18 cellular contexts compared by ENCODE assay signal in the genomic region with DNA sequence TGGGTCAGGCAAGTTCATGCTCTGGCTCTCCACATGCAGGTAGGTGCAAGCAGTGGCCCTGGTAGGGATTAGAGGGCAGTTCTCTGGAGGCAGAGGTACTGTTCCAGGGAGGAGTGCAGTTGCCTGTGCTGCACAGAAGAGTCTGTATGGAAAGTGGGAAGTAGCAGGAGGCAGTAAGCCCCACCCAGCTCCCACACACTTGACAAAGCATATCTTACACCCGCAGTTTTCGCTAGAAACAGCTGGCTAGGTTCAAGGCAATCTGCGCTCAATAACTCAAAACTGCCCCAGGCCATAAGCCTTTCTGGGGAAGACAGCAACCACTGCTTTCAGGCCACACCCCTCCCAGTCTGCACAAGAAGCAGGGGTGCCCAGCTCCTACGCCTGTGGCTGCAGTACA. TPM values are rescaled to one million over a fixed set of nuclear protein-coding genes. Genes with fewer than 3 reads are reported as not detected.
A peak's percentile ranks its signal among the peaks of the same experiment; 100 is the strongest.
DNase-seq lines count a peak whose midpoint lies in the region; ATAC-seq and TF ChIP-seq lines count a peak whose summit lies in the region.
"Had no signal": no experiment of that assay in that cellular context is flagged by ENCODE, and none has a peak within 500 bp of the region (broad histone marks: within the 10 kb centered on the region; RNA-seq: fewer than 3 reads in every experiment).

No MANE protein-coding gene starts in this region.

- no peak for TF ChIP-seq EP300 in SK-N-SH (IDR thresholded peaks at IDR 0.05; ENCODE audit: borderline replicate concordance in 1 of 2, low read depth in 1 of 2, low read length in 1 of 2)

- no peaks in the 10 kb centered on the region for H3F3A ChIP-seq in SK-N-SH (replicated peaks; ENCODE audit: insufficient read depth)

- no peaks in the 10 kb centered on the region for H3K9me2 ChIP-seq in SK-N-SH

- intact Hi-C loops in dendritic cell treated with granulocyte-macrophage colony-stimulating factor and Interleukin-4, amounts not matched to agents 40 ng/mL and 50 ng/mL, for 4 days (cut with micrococcal nuclease), result no loop called here

- no peaks in the 10 kb centered on the region for H3K27me3 Mint-ChIP-seq in dendritic cell treated with granulocyte-macrophage colony-stimulating factor and Interleukin-4, amounts not matched to agents 40 ng/mL and 50 ng/mL, for 4 days

- H2AFZ ChIP-seq in SK-N-SH (ENCODE audit: low read depth) (no peak overlapping the region), trophoblast cell (ENCODE audit: insufficient read depth, low read length, poor library complexity) (no peak overlapping the region)

- no peak overlapping the region for H3K14ac ChIP-seq in trophoblast cell (ENCODE audit: low read length)

- H2AK5ac ChIP-seq in trophoblast cell (ENCODE audit: low read length), result no peak overlapping the region

- no peak for TF ChIP-seq CTCF in SK-N-SH (IDR thresholded peaks at IDR 0.05)

- peak overlapping the region; percentile 64 for H4K91ac ChIP-seq in trophoblast cell (ENCODE audit: low read depth, low read length)

- H3K27ac Mint-ChIP-seq in dendritic cell treated with granulocyte-macrophage colony-stimulating factor and Interleukin-4, amounts not matched to agents 40 ng/mL and 50 ng/mL, for 4 days, result peak overlapping the region; percentile 95

- H3K4me1 ChIP-seq in SK-N-SH (ENCODE audit: control insufficient read depth in 1 of 2, insufficient read depth in 2 of 2, low read depth in 1 of 2, low read length in 1 of 2), result peaks cover 0 to 10% of the 10 kb centered on the region in 2 experiments; a peak in 1 of 4 replicates
- peaks cover 11% of the 10 kb centered on the region for H3K4me1 ChIP-seq in NT2/D1 (ENCODE audit: insufficient read depth, insufficient read length)
- peaks cover 16% of the 10 kb centered on the region in 2 experiments for H3K4me1 ChIP-seq in trophoblast cell (ENCODE audit: control insufficient read depth in 1 of 2, insufficient read depth in 2 of 2, low read length in 2 of 2)
- H3K4me1 ChIP-seq: A549, ascending aorta, vagina had no signal

- H3K79me2 ChIP-seq in SK-N-SH (ENCODE audit: insufficient read depth), result no peaks in the 10 kb centered on the region
- H3K79me2 ChIP-seq in trophoblast cell (ENCODE audit: control insufficient read depth, insufficient read depth, low read length, poor library complexity), result peaks cover 2% of the 10 kb centered on the region

- ATAC-seq in SK-N-SH treated with all-trans-retinoic acid at 6 μM for 48 hours (no peak), GM18907 (IDR thresholded peaks at IDR 0.05; ENCODE audit: unreplicated experiment) (no peak)
- ATAC-seq: A549 had no signal

- no peak overlapping the region for H4K8ac ChIP-seq in trophoblast cell (ENCODE audit: low read depth, low read length)

- peak; percentile 9 for DNase-seq in SK-N-SH
- DNase-seq in NT2/D1 (ENCODE audit: low read depth, low spot score), result no peak
- DNase-seq in trophoblast cell, result peak; percentile 37 to 77
- DNase-seq in activated CD4-positive, alpha-beta T cell treated with anti-CD3 and anti-CD28 coated beads, Interleukin-2, amount 50 U/mL, for 1 hour, result no peak
- no peak for DNase-seq in NCI-H187 (lab: John Stamatoyannopoulos, UW)
- DNase-seq: activated CD8-positive, alpha-beta memory T cell treated with anti-CD3 and anti-CD28 coated beads for 24 hours; activated effector memory CD4-positive, alpha-beta T cell treated with anti-CD3 and anti-CD28 coated beads, Interleukin-2, amount 50 U/mL, for 16 hours; Caco-2; IMR-90; NCI-H1694 treated with DMSO at 0.1 percent for 48 hours; small intestine; stimulated activated naive CD4-positive, alpha-beta T cell treated with Interleukin-2 at 50 U/mL for 16 hours had no signal

- H2BK120ac ChIP-seq in trophoblast cell (ENCODE audit: insufficient read depth, low read length, poor library complexity), result no peak overlapping the region

- H3K4me1 Mint-ChIP-seq in dendritic cell treated with granulocyte-macrophage colony-stimulating factor and Interleukin-4, amounts not matched to agents 40 ng/mL and 50 ng/mL, for 4 days (ENCODE audit: low read depth), result peaks cover 43% of the 10 kb centered on the region

- CTCF ChIA-PET in SK-N-SH (lab: Yijun Ruan, JAX), result interaction anchor here (0.9 kb wide), 1 partner anchor 90 kb away, joined by 3 read pairs; no protein-coding TSS in a partner anchor

- H3K4me3 Mint-ChIP-seq in dendritic cell treated with granulocyte-macrophage colony-stimulating factor and Interleukin-4, amounts not matched to agents 40 ng/mL and 50 ng/mL, for 4 days, result peak overlapping the region; percentile 55

- POLR2A ChIA-PET in SK-N-SH (lab: Yijun Ruan, JAX), result no interaction called here

- H3K36me3 Mint-ChIP-seq in dendritic cell treated with granulocyte-macrophage colony-stimulating factor and Interleukin-4, amounts not matched to agents 40 ng/mL and 50 ng/mL, for 4 days (ENCODE audit: low read depth), result peaks cover 14% of the 10 kb centered on the region

- H3K9me3 Mint-ChIP-seq in dendritic cell treated with granulocyte-macrophage colony-stimulating factor and Interleukin-4, amounts not matched to agents 40 ng/mL and 50 ng/mL, for 4 days, result peaks cover 30% of the 10 kb centered on the region

- 59% methylated on average over 4 of the region's 4 CpGs for WGBS in SK-N-SH (ENCODE audit: low lambda C conversion rate)
- WGBS in trophoblast cell (ENCODE audit: extremely low coverage, insufficient coverage, insufficient read length), result no CpG with 5 or more reads among the region's 4 CpGs

- H3K9ac ChIP-seq in SK-N-SH (no peak overlapping the region), NT2/D1 (ENCODE audit: insufficient read length, low read depth) (peak overlapping the region; percentile 13), trophoblast cell (ENCODE audit: low read length) (no peak overlapping the region)

- H3K18ac ChIP-seq in trophoblast cell (ENCODE audit: low read length), result no peak overlapping the region

- H3K4ac ChIP-seq in trophoblast cell (ENCODE audit: low read depth, low read length), result no peak overlapping the region

- H3K4me3 ChIP-seq in SK-N-SH (ENCODE audit: low read depth in 2 of 2, low read length in 1 of 2) (no peak overlapping the region), NT2/D1 (ENCODE audit: insufficient read length, low read depth) (no peak overlapping the region), trophoblast cell (ENCODE audit: low read depth, low read length) (no peak overlapping the region)
- H3K4me3 ChIP-seq: A549, ascending aorta, vagina had no signal

- peak overlapping the region; percentile 7 for H2BK12ac ChIP-seq in trophoblast cell (ENCODE audit: low read length)

- no peak overlapping the region for H4K12ac ChIP-seq in trophoblast cell (ENCODE audit: low read depth, low read length)

- no peak overlapping the region for H3K27ac ChIP-seq in SK-N-SH (ENCODE audit: low read depth in 2 of 2, low read length in 1 of 2)
- no peak overlapping the region for H3K27ac ChIP-seq in trophoblast cell (ENCODE audit: low read depth, low read length)
- H3K27ac ChIP-seq: A549, ascending aorta, vagina had no signal

- H3K36me3 ChIP-seq in SK-N-SH (replicated peaks in 1 of 2; ENCODE audit: control insufficient read depth in 1 of 2, insufficient read depth in 2 of 2, low read length in 1 of 2) (no peaks in the 10 kb centered on the region), NT2/D1 (ENCODE audit: insufficient read depth, insufficient read length, low read length) (no peaks in the 10 kb centered on the region), trophoblast cell (ENCODE audit: control insufficient read depth in 1 of 2, insufficient read depth in 2 of 2, low read length in 2 of 2) (no peaks in the 10 kb centered on the region)
- H3K36me3 ChIP-seq: ascending aorta, vagina had no signal

- TF ChIP-seq RAD21 in SK-N-SH (IDR thresholded peaks at IDR 0.05; ENCODE audit: low read length), result no peak

- H2BK5ac ChIP-seq in trophoblast cell (ENCODE audit: low read depth, low read length, poor library complexity), result peak overlapping the region; percentile 49

- peaks cover 14% of the 10 kb centered on the region for H3K79me1 ChIP-seq in trophoblast cell (ENCODE audit: low read length)

- H3K9me3 ChIP-seq in SK-N-SH (no peaks in the 10 kb centered on the region), NT2/D1 (ENCODE audit: insufficient read depth, low read length) (no peaks in the 10 kb centered on the region; the same call in 1 of the 2 replicates), trophoblast cell (ENCODE audit: insufficient read depth, low read depth, low read length) (no peaks in the 10 kb centered on the region)
- H3K9me3 ChIP-seq: vagina had no signal

- H3K4me2 ChIP-seq in SK-N-SH (no peak overlapping the region), trophoblast cell (ENCODE audit: low read length) (no peak overlapping the region)
- H3K4me2 ChIP-seq: A549 had no signal

- H4K20me1 ChIP-seq in SK-N-SH (ENCODE audit: insufficient read depth), result no peaks in the 10 kb centered on the region

- H3K27me3 ChIP-seq in SK-N-SH (ENCODE audit: insufficient read depth), result no peaks in the 10 kb centered on the region
- H3K27me3 ChIP-seq in NT2/D1 (ENCODE audit: insufficient read depth, insufficient read length), result no peaks in the 10 kb centered on the region
- no peaks in the 10 kb centered on the region for H3K27me3 ChIP-seq in trophoblast cell (ENCODE audit: insufficient read depth, low read length)
- H3K27me3 ChIP-seq: ascending aorta, vagina had no signal

- H3K23ac ChIP-seq in trophoblast cell (ENCODE audit: low read length), result no peak overlapping the region

TF ChIP-seq in SK-N-SH, 30 proteins besides CTCF, POLR2A, EP300 and RAD21 (continues in another document):
- TF ChIP-seq GABPA (IDR thresholded peaks at IDR 0.05; ENCODE audit: low read depth) (no peak), FOSL2 (IDR thresholded peaks at IDR 0.05; ENCODE audit: borderline replicate concordance, low read depth) (no peak), MXI1 (IDR thresholded peaks at IDR 0.05; ENCODE audit: low read depth, low read length) (no peak)

TF ChIP-seq in SK-N-SH treated with all-trans-retinoic acid at 6 μM for 48 hours, 23 proteins besides CTCF, POLR2A, EP300 and RAD21 (continues in another document):
- TF ChIP-seq OSR1 (CRISPR knock-in tag; IDR thresholded peaks at IDR 0.05) (no peak), CSRNP3 (CRISPR knock-in tag; IDR thresholded peaks at IDR 0.05) (no peak), GLIS3 (CRISPR knock-in tag; IDR thresholded peaks at IDR 0.05) (no peak), ZNF8 (CRISPR knock-in tag; IDR thresholded peaks at IDR 0.05) (no peak)

RNA-seq across cellular contexts. Expression of gene ARMC3, which starts 33.1 kb away (rescaled TPM):
- not detected in 2 replicates for polyA plus RNA-seq in SK-N-SH (2012; rRNA removed)
- 0.03 and 0.05 TPM in 2 replicates for polyA plus RNA-seq in SK-N-SH (2012; cell fraction: cytosol; rRNA removed)
- 0.05 TPM in 1 of 2 replicates, not detected in the other for polyA plus RNA-seq in SK-N-SH (2012; cell fraction: nucleus; rRNA removed)
- 0.12 and 0.27 TPM in 2 replicates for polyA plus RNA-seq in trophoblast cell (2013)
- polyA plus RNA-seq: IMR-90, small intestine had no signal

Comparison
In these comparisons a context has a peak if more than half of its experiments do, and no peak if none do; other contexts are left out.
1. DNase-seq: peak in SK-N-SH (single experiment) and trophoblast cell (2 of 2); none in NT2/D1 (single experiment), activated CD4-positive, alpha-beta T cell treated with anti-CD3 and anti-CD28 coated beads, Interleukin-2, amount 50 U/mL, for 1 hour (single experiment) and NCI-H187 (0 of 2).